13 cellular contexts compared by ENCODE assay signal in genomic region chr20:31788578-31788977, GRCh38. TPM values are rescaled to one million over a fixed set of nuclear protein-coding genes. Genes with fewer than 3 reads are reported as not detected.
DNase-seq lines count a peak whose midpoint lies in the region; ATAC-seq and TF ChIP-seq lines count a peak whose summit lies in the region.
"Had no signal": no experiment of that assay in that cellular context is flagged by ENCODE, and none has a peak within 500 bp of the region (broad histone marks: within the 10 kb centered on the region; RNA-seq: fewer than 3 reads in every experiment).

No MANE protein-coding gene starts in this region.

- DNase-seq in AG08396 (ENCODE audit: low spot score), result peak; percentile 55
- peak; percentile 72 for DNase-seq in HCEC 1CT
- DNase-seq in WERI-Rb-1, result no peak
- no peak for DNase-seq in left lobe of liver (ENCODE audit: low spot score)
- DNase-seq in amygdala (lab: John Stamatoyannopoulos, UW), result no peak
- no peak for DNase-seq in stimulated activated CD8-positive, alpha-beta memory T cell treated with anti-CD3 and anti-CD28 coated beads, Interleukin-4, amount 100 ng/mL, for 48 hours
- no peak for DNase-seq in putamen (ENCODE audit: low spot score)
- DNase-seq in NCI-H526 (lab: John Stamatoyannopoulos, UW), result no peak
- DNase-seq: activated effector memory CD4-positive, alpha-beta T cell treated with anti-CD3 and anti-CD28 coated beads, Interleukin-2, amount 50 U/mL, for 16 hours; hippocampal formation; NCI-H2171 treated with DMSO at 0.1 percent for 48 hours; Peyer's patch had no signal

- no peaks in the 10 kb centered on the region for H3K27me3 ChIP-seq in WERI-Rb-1 (ENCODE audit: insufficient read depth, low read depth, severe bottlenecking)
- H3K27me3 ChIP-seq: Peyer's patch had no signal

- peaks cover 93% of the 10 kb centered on the region for H3K36me3 ChIP-seq in WERI-Rb-1
- H3K36me3 ChIP-seq: Peyer's patch had no signal

- no peaks in the 10 kb centered on the region for H3K9me3 ChIP-seq in WERI-Rb-1 (ENCODE audit: severe bottlenecking)
- H3K9me3 ChIP-seq: Peyer's patch had no signal

- H3K27ac ChIP-seq in WERI-Rb-1, result no peak overlapping the region
- H3K27ac ChIP-seq: Peyer's patch had no signal

- H3K4me3 ChIP-seq in WERI-Rb-1 (ENCODE audit: low read depth, low read length), result no peak overlapping the region
- H3K4me3 ChIP-seq: Peyer's patch had no signal

- peak; percentile 68 for ATAC-seq in left lobe of liver

- peak; percentile 36 for TF ChIP-seq CTCF in WERI-Rb-1 (IDR thresholded peaks at IDR 0.05; ENCODE audit: low read depth, low read length)

RNA-seq across cellular contexts. Expression of gene MYLK2, which starts 30.6 kb away (rescaled TPM):
- not detected for total RNA-seq in left lobe of liver
- total RNA-seq: mononuclear cell had no signal

RNA-seq across cellular contexts. Expression of gene TPX2, which starts 49.5 kb away (rescaled TPM):
- total RNA-seq in left lobe of liver, result 2.0 TPM

RNA-seq across cellular contexts. Expression of gene FOXS1, which starts 56.8 kb away (rescaled TPM):
- total RNA-seq in left lobe of liver, result not detected
- total RNA-seq: mononuclear cell, Peyer's patch had no signal

Comparison
In these comparisons a context has a peak if more than half of its experiments do, and no peak if none do; other contexts are left out.
1. DNase-seq: peak in AG08396 (single experiment) and HCEC 1CT (single experiment); none in WERI-Rb-1 (single experiment), left lobe of liver (single experiment), amygdala (0 of 56), stimulated activated CD8-positive, alpha-beta memory T cell treated with anti-CD3 and anti-CD28 coated beads, Interleukin-4, amount 100 ng/mL, for 48 hours (single experiment), putamen (single experiment) and NCI-H526 (0 of 2).